In genomic region chr7:125257617-125258016, GRCh38 we compare ENCODE assay signal across 16 cellular contexts.
"Had no signal": no experiment of that assay in that cellular context is flagged by ENCODE, and none has a peak within 500 bp of the region (broad histone marks: within the 10 kb centered on the region; RNA-seq: fewer than 3 reads in every experiment).

No MANE protein-coding gene starts in this region.

- H3K4me3 ChIP-seq: colonic mucosa, hepatocyte, ovary, smooth muscle cell, thyroid gland, upper lobe of left lung, uterus had no signal

- DNase-seq: colonic mucosa; dermis blood vessel endothelial cell; foreskin melanocyte; head of caudate nucleus; left colon; naive thymus-derived CD4-positive, alpha-beta T cell; nephron progenitor cell; ovary; right cardiac atrium; stimulated activated CD4-positive, alpha-beta T cell treated with anti-CD3 and anti-CD28 coated beads, Interleukin-2, amount 100 ng/mL, for 48 hours; stimulated activated naive CD4-positive, alpha-beta T cell treated with Interleukin-2 at 50 U/mL for 16 hours; thyroid gland; upper lobe of left lung; uterus had no signal

- ATAC-seq: left colon; naive thymus-derived CD4-positive, alpha-beta T cell; right cardiac atrium had no signal

- H3K36me3 ChIP-seq: colonic mucosa, ovary, thyroid gland, upper lobe of left lung, uterus had no signal

- H3K27ac ChIP-seq: colonic mucosa, hepatocyte, ovary, thyroid gland, upper lobe of left lung, uterus had no signal

- H3K36me3 Mint-ChIP-seq: naive thymus-derived CD4-positive, alpha-beta T cell had no signal

- H3K4me1 ChIP-seq: colonic mucosa, thyroid gland, upper lobe of left lung, uterus had no signal

- H3K27me3 ChIP-seq: colonic mucosa, hepatocyte, ovary, thyroid gland, upper lobe of left lung, uterus had no signal

- H3K4me3 Mint-ChIP-seq: naive thymus-derived CD4-positive, alpha-beta T cell; nephron progenitor cell had no signal

- H3K79me2 ChIP-seq: hepatocyte had no signal

- H3K4me2 ChIP-seq: hepatocyte, smooth muscle cell had no signal

- H2AFZ ChIP-seq: hepatocyte had no signal

- H3K4me1 Mint-ChIP-seq: naive thymus-derived CD4-positive, alpha-beta T cell had no signal

- H3K27me3 Mint-ChIP-seq: naive thymus-derived CD4-positive, alpha-beta T cell had no signal

- H3K9me3 ChIP-seq: colonic mucosa, ovary, thyroid gland, upper lobe of left lung, uterus had no signal

- H3K9me3 Mint-ChIP-seq: nephron progenitor cell had no signal

- H3K27ac Mint-ChIP-seq: naive thymus-derived CD4-positive, alpha-beta T cell; nephron progenitor cell had no signal
